21 cellular contexts compared by ENCODE assay signal in genomic region chr9:81531511-81531910, GRCh38.
"Had no signal": no experiment of that assay in that cellular context is flagged by ENCODE, and none has a peak within 500 bp of the region (broad histone marks: within the 10 kb centered on the region; RNA-seq: fewer than 3 reads in every experiment).

No MANE protein-coding gene starts in this region.

- H3K9ac ChIP-seq: parathyroid adenoma had no signal

- H2AFZ ChIP-seq: parathyroid adenoma had no signal

- DNase-seq: cortex of kidney; dorsolateral prefrontal cortex; effector CD4-positive, alpha-beta T cell; mucosa of descending colon; naive B cell; sigmoid colon; stimulated activated CD4-positive, alpha-beta T cell treated with anti-CD3 and anti-CD28 coated beads, Interleukin-4, amount 100 ng/mL, for 4 hours; stimulated activated naive CD4-positive, alpha-beta T cell; stimulated activated naive CD8-positive, alpha-beta T cell treated with anti-CD3 and anti-CD28 coated beads, Interleukin-15, amount 100 ng/mL, for 72 hours; transverse colon; upper lobe of right lung; uterus had no signal

- H3K4me3 ChIP-seq: dorsolateral prefrontal cortex, lung, mucosa of descending colon, right atrium auricular region, sigmoid colon, suprapubic skin, transverse colon, upper lobe of right lung, uterus had no signal

- H3K27ac Mint-ChIP-seq: memory B cell; mesothelial cell of epicardium; natural killer cell treated with Interleukin-12 subunit alpha and Interleukin-12 subunit beta and Interleukin-15 and Interleukin-18, amount 100 ng/mL, for 72 hours; progenitor cell of endocrine pancreas; stimulated activated naive CD8-positive, alpha-beta T cell treated with anti-CD3 and anti-CD28 coated beads, Interleukin-15, amount 100 ng/mL, for 72 hours had no signal

- H3K9me3 Mint-ChIP-seq: memory B cell; mesothelial cell of epicardium; natural killer cell treated with Interleukin-12 subunit alpha and Interleukin-12 subunit beta and Interleukin-15 and Interleukin-18, amount 100 ng/mL, for 72 hours had no signal

- H3K9me3 ChIP-seq: mucosa of descending colon, right atrium auricular region, sigmoid colon, suprapubic skin, transverse colon, upper lobe of right lung, uterus had no signal

- H3K27ac ChIP-seq: dorsolateral prefrontal cortex, parathyroid adenoma, right atrium auricular region, sigmoid colon, suprapubic skin, transverse colon, upper lobe of right lung, uterus had no signal

- H3K36me3 Mint-ChIP-seq: memory B cell; mesothelial cell of epicardium; naive B cell; natural killer cell treated with Interleukin-12 subunit alpha and Interleukin-12 subunit beta and Interleukin-15 and Interleukin-18, amount 100 ng/mL, for 72 hours had no signal

- H3K4me1 Mint-ChIP-seq: stimulated activated naive CD8-positive, alpha-beta T cell treated with anti-CD3 and anti-CD28 coated beads, Interleukin-15, amount 100 ng/mL, for 72 hours had no signal

- H3K36me3 ChIP-seq: right atrium auricular region, sigmoid colon, suprapubic skin, transverse colon, upper lobe of right lung, uterus had no signal

- H3K27me3 ChIP-seq: right atrium auricular region, sigmoid colon, suprapubic skin, transverse colon, upper lobe of right lung, uterus had no signal

- H3K4me3 Mint-ChIP-seq: memory B cell; mesothelial cell of epicardium; natural killer cell treated with Interleukin-12 subunit alpha and Interleukin-12 subunit beta and Interleukin-15 and Interleukin-18, amount 100 ng/mL, for 72 hours; neural crest cell; stimulated activated naive CD8-positive, alpha-beta T cell treated with anti-CD3 and anti-CD28 coated beads, Interleukin-15, amount 100 ng/mL, for 72 hours had no signal

- H3K79me2 ChIP-seq: parathyroid adenoma had no signal

- H3K4me1 ChIP-seq: parathyroid adenoma, right atrium auricular region, sigmoid colon, upper lobe of right lung, uterus had no signal
